Comparison of ENCODE assay signal across 16 cellular contexts in the genomic region with DNA sequence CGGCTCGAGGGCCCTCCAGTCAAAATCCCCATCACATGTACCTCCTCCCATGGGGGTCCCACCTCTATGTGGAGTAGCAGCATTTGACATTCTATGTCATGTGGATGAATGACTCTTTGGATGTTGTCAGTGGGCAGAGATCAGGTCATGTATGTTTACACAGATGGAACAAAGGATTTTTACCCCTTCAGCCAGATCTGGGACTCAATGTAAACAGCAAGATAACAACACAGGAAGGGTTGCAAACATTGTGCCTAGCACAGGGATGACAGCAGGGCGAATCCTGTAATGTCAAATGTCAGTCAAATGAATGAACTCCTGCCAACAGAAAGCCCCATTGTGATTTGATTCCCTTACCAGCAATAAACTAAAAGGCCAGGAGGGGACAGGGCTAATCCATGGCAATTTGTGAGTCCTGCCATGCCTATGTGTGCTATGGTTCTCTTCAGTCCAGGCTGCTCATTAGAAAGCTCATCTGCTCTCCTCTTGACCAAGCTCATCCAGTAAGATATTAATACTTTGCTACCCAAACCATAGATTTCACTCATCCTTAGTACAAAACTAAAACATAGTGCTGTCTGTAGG.
A peak's percentile ranks its signal among the peaks of the same experiment; 100 is the strongest.
DNase-seq lines count a peak whose midpoint lies in the region; ATAC-seq and TF ChIP-seq lines count a peak whose summit lies in the region.
"Had no signal": no experiment of that assay in that cellular context is flagged by ENCODE, and none has a peak within 500 bp of the region (broad histone marks: within the 10 kb centered on the region; RNA-seq: fewer than 3 reads in every experiment).

No MANE protein-coding gene starts in this region.

- H3K27me3 ChIP-seq in BE2C (no peaks in the 10 kb centered on the region), body of pancreas (no peaks in the 10 kb centered on the region)

- ATAC-seq in left lobe of liver (peak; percentile 40), HG02642 (IDR thresholded peaks at IDR 0.05; ENCODE audit: poor library complexity, unreplicated experiment) (no peak), body of pancreas (no peak)

- peak; percentile 60 for TF ChIP-seq CTCF in BE2C (IDR thresholded peaks at IDR 0.05; ENCODE audit: low read depth, low read length)
- TF ChIP-seq CTCF in HEK293 (tag by site-specific recombination; IDR thresholded peaks at IDR 0.05) = 0 out of 2 replicates have a peak, but pooled peaks have one; percentile 24
- TF ChIP-seq CTCF in body of pancreas (IDR thresholded peaks at IDR 0.05) = peak in 3 of 7 experiments; percentile 11 to 27 (median 25)

- peaks cover 8% of the 10 kb centered on the region for H3K4me1 ChIP-seq in BE2C
- no peaks in the 10 kb centered on the region for H3K4me1 ChIP-seq in HEK293 (ENCODE audit: control insufficient read depth, insufficient read depth, low read length)
- no peaks in the 10 kb centered on the region for H3K4me1 ChIP-seq in body of pancreas

- POLR2A ChIA-PET in HEK293 (lab: Yijun Ruan, JAX) = no interaction called here

- H3K9me3 ChIP-seq in BE2C (no peaks in the 10 kb centered on the region), HEK293 (ENCODE audit: control insufficient read depth, insufficient read depth, low read depth, low read length) (no peaks in the 10 kb centered on the region), body of pancreas (no peaks in the 10 kb centered on the region)

- 65 to 73% methylated on average over 2 to 3 of the region's 3 CpGs for WGBS in body of pancreas, 2 donors

- H3K36me3 ChIP-seq in BE2C (no peaks in the 10 kb centered on the region), HEK293 (ENCODE audit: control insufficient read depth in 2 of 2, insufficient read depth in 1 of 2, low read length in 2 of 2) (no peaks in the 10 kb centered on the region), body of pancreas (replicated peaks in 1 of 2; ENCODE audit: insufficient read depth in 1 of 2, low read depth in 2 of 2) (no peaks in the 10 kb centered on the region)

- CTCF ChIA-PET in HEK293 (lab: Yijun Ruan, JAX) = interaction anchor here (1.1 kb wide), 1 partner anchor 17 kb away, joined by 3 read pairs; no protein-coding TSS in a partner anchor

- H3K27ac ChIP-seq in HEK293 (ENCODE audit: extremely low read depth, low read depth, low read length) = no peak overlapping the region
- no peak overlapping the region for H3K27ac ChIP-seq in body of pancreas
- H3K27ac ChIP-seq: C4-2B had no signal

- intact Hi-C loops in body of pancreas (cut with DNase I) = no loop called here

- H3K4me3 ChIP-seq in BE2C (ENCODE audit: low read depth, low read length) = no peak overlapping the region
- H3K4me3 ChIP-seq in HEK293 (ENCODE audit: low read depth, low read length) = no peak overlapping the region
- H3K4me3 ChIP-seq in body of pancreas = no peak overlapping the region
- H3K4me3 ChIP-seq: lung had no signal

- no peak for TF ChIP-seq POLR2A in body of pancreas (IDR thresholded peaks at IDR 0.05)

- no peak for DNase-seq in BE2C
- DNase-seq in NCI-H82 treated with DMSO at 0.1 percent for 48 hours (lab: John Stamatoyannopoulos, UW; ENCODE audit: unreplicated experiment) = peak; percentile 38
- no peak for DNase-seq in left lobe of liver (ENCODE audit: low spot score)
- DNase-seq in activated CD4-positive, CD25-positive, alpha-beta regulatory T cell (lab: John Stamatoyannopoulos, UW) = no peak
- DNase-seq in NK-92 treated with Interleukin-12 subunit alpha and Interleukin-12 subunit beta, amount 100 ng/mL, for 24 hours (lab: John Stamatoyannopoulos, UW) = no peak
- no peak for DNase-seq in body of pancreas
- DNase-seq: activated CD4-positive, alpha-beta T cell treated with anti-CD3 and anti-CD28 coated beads, Interleukin-2, amount 10 ng/mL, durations not matched to agents 24 days and 14 days; activated T-cell treated with anti-CD3 and anti-CD28 coated beads, Interleukin-2, amount 50 U/mL, for 1 hour; GF-D8; H7; NCI-H1417 treated with DMSO at 0.1 percent for 48 hours; small intestine had no signal

TF ChIP-seq in HEK293, 187 proteins besides CTCF, POLR2A, EP300 and RAD21:
- no peak for TF ChIP-seq ZSCAN30 (tag by site-specific recombination; IDR thresholded peaks at IDR 0.05)
- no peak for TF ChIP-seq ZNF571 (tag by site-specific recombination; IDR thresholded peaks at IDR 0.05)
